ENCODE assay signal across 8 cellular contexts in the genomic region with DNA sequence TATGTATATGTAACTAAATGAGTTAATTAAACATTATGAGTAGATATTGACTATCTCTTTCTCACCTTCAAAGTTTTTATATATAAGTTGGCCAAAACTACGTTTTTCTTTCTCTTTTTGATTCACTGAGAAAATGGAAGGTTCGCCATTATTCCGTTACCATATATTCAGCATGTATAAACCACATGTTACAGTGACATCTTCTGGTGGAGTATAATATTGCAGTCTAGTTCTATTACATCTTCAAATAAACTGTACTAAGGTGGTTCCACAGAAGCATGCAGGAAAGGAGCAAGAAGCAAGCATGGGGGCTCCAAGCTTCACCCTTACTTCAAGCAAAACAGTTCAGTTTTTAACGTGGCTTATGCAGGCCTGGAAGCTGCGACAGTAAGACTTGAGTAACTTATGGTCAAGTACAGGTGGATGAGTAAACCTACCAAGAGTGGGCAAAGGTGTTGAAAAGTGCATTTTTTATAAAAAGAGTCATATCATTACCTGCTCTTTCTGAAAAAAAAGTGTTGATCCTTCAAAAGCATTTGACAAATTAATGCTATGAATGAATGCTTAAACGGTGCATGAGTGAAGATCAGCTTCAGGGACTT.
A peak's percentile ranks its signal among the peaks of the same experiment; 100 is the strongest.
DNase-seq lines count a peak whose midpoint lies in the region; ATAC-seq and TF ChIP-seq lines count a peak whose summit lies in the region.

No MANE protein-coding gene starts in this region.

- DNase-seq in GDM1 (lab: John Stamatoyannopoulos, UW): peak; percentile 42
- peak; percentile 57 for DNase-seq in M059J (ENCODE audit: low read depth)
- DNase-seq in SIG-M5 (lab: John Stamatoyannopoulos, UW): peak; percentile 29
- DNase-seq in erythroblast (lab: John Stamatoyannopoulos, UW): peak; percentile 64 to 80
- no peak for DNase-seq in natural killer cell treated with Interleukin-12 subunit alpha and Interleukin-12 subunit beta and Interleukin-15 and Interleukin-18, amount 100 ng/mL, for 72 hours (ENCODE audit: low spot score)
- no peak for DNase-seq in NK-92 (lab: John Stamatoyannopoulos, UW; ENCODE audit: unreplicated experiment)
- no peak for DNase-seq in activated effector memory CD4-positive, alpha-beta T cell treated with anti-CD3 and anti-CD28 coated beads, Interleukin-2, amount 50 U/mL, for 16 hours

- TF ChIP-seq POLR2A in erythroblast (IDR thresholded peaks at IDR 0.05; ENCODE audit: low read length): no peak

- peaks cover 4% of the 10 kb centered on the region in 2 donors for H3K4me1 Mint-ChIP-seq in natural killer cell treated with Interleukin-12 subunit alpha and Interleukin-12 subunit beta and Interleukin-15 and Interleukin-18, amount 100 ng/mL, for 72 hours (ENCODE audit: low read depth in 2 of 2)

- peak; percentile 61 for ATAC-seq in GM21786 (IDR thresholded peaks at IDR 0.05; ENCODE audit: unreplicated experiment)
- peak; percentile 70 to 72 for ATAC-seq in natural killer cell treated with Interleukin-12 subunit alpha and Interleukin-12 subunit beta and Interleukin-15 and Interleukin-18, amount 100 ng/mL, for 72 hours

- peaks cover 25 to 58% of the 10 kb centered on the region in 2 donors for H3K27me3 Mint-ChIP-seq in natural killer cell treated with Interleukin-12 subunit alpha and Interleukin-12 subunit beta and Interleukin-15 and Interleukin-18, amount 100 ng/mL, for 72 hours

- no peaks in the 10 kb centered on the region for H3K9me3 Mint-ChIP-seq in natural killer cell treated with Interleukin-12 subunit alpha and Interleukin-12 subunit beta and Interleukin-15 and Interleukin-18, amount 100 ng/mL, for 72 hours

- H3K27ac Mint-ChIP-seq in natural killer cell treated with Interleukin-12 subunit alpha and Interleukin-12 subunit beta and Interleukin-15 and Interleukin-18, amount 100 ng/mL, for 72 hours: no peak overlapping the region

- H3K36me3 Mint-ChIP-seq in natural killer cell treated with Interleukin-12 subunit alpha and Interleukin-12 subunit beta and Interleukin-15 and Interleukin-18, amount 100 ng/mL, for 72 hours: no peaks in the 10 kb centered on the region

- H3K4me3 Mint-ChIP-seq in natural killer cell treated with Interleukin-12 subunit alpha and Interleukin-12 subunit beta and Interleukin-15 and Interleukin-18, amount 100 ng/mL, for 72 hours: no peak overlapping the region

Comparison
In these comparisons a context has a peak if more than half of its experiments do, and no peak if none do; other contexts are left out.
1. DNase-seq: peak in GDM1 (single experiment), M059J (single experiment), SIG-M5 (single experiment) and erythroblast (2 of 2); none in natural killer cell treated with Interleukin-12 subunit alpha and Interleukin-12 subunit beta and Interleukin-15 and Interleukin-18, amount 100 ng/mL, for 72 hours (single experiment), NK-92 (single experiment) and activated effector memory CD4-positive, alpha-beta T cell treated with anti-CD3 and anti-CD28 coated beads, Interleukin-2, amount 50 U/mL, for 16 hours (single experiment).